In genomic region chr9:22116751-22117150, GRCh38 we compare ENCODE assay signal across 14 cellular contexts.
"Had no signal": no experiment of that assay in that cellular context is flagged by ENCODE, and none has a peak within 500 bp of the region (broad histone marks: within the 10 kb centered on the region; RNA-seq: fewer than 3 reads in every experiment).

No MANE protein-coding gene starts in this region.

- H3K27ac Mint-ChIP-seq: activated CD4-positive, alpha-beta memory T cell treated with anti-CD3 and anti-CD28 coated beads for 36 hours; activated naive CD8-positive, alpha-beta T cell; stimulated activated effector memory CD8-positive, alpha-beta T cell treated with anti-CD3 and anti-CD28 coated beads, Interleukin-12 subunit alpha, Interleukin-12 subunit beta, amount 100 ng/mL, for 72 hours had no signal

- H3K9me3 Mint-ChIP-seq: activated CD4-positive, alpha-beta memory T cell treated with anti-CD3 and anti-CD28 coated beads for 36 hours; stimulated activated effector memory CD8-positive, alpha-beta T cell treated with anti-CD3 and anti-CD28 coated beads, Interleukin-12 subunit alpha, Interleukin-12 subunit beta, amount 100 ng/mL, for 72 hours had no signal

- H3K27me3 ChIP-seq: tibial artery had no signal

- DNase-seq: activated CD4-positive, alpha-beta memory T cell treated with anti-CD3 and anti-CD28 coated beads for 36 hours; activated gamma-delta T cell; activated T-cell treated with anti-CD3 and anti-CD28 coated beads, Interleukin-2, amount 50 U/mL, for 48 hours; left ventricle myocardium superior; naive B cell; right cardiac atrium; SW 1271; T1000; tibial artery had no signal

- H3K4me3 ChIP-seq: tibial artery had no signal

- H3K4me3 Mint-ChIP-seq: activated CD4-positive, alpha-beta memory T cell treated with anti-CD3 and anti-CD28 coated beads for 36 hours; activated naive CD8-positive, alpha-beta T cell; naive B cell; stimulated activated effector memory CD8-positive, alpha-beta T cell treated with anti-CD3 and anti-CD28 coated beads, Interleukin-12 subunit alpha, Interleukin-12 subunit beta, amount 100 ng/mL, for 72 hours had no signal

- H3K36me3 ChIP-seq: neutrophil, tibial artery had no signal

- H3K27ac ChIP-seq: neutrophil, tibial artery, VCaP had no signal

- H3K36me3 Mint-ChIP-seq: activated CD4-positive, alpha-beta memory T cell treated with anti-CD3 and anti-CD28 coated beads for 36 hours; stimulated activated effector memory CD8-positive, alpha-beta T cell treated with anti-CD3 and anti-CD28 coated beads, Interleukin-12 subunit alpha, Interleukin-12 subunit beta, amount 100 ng/mL, for 72 hours had no signal

- FAIRE-seq: bronchial epithelial cell had no signal

- H3K4me1 Mint-ChIP-seq: stimulated activated effector memory CD8-positive, alpha-beta T cell treated with anti-CD3 and anti-CD28 coated beads, Interleukin-12 subunit alpha, Interleukin-12 subunit beta, amount 100 ng/mL, for 72 hours had no signal

- H3K9me3 ChIP-seq: neutrophil, tibial artery had no signal

- ATAC-seq: left ventricle myocardium superior; stimulated activated effector memory CD8-positive, alpha-beta T cell treated with anti-CD3 and anti-CD28 coated beads, Interleukin-12 subunit alpha, Interleukin-12 subunit beta, amount 100 ng/mL, for 72 hours had no signal
